Comparison of ENCODE assay signal across 18 cellular contexts in the genomic region with DNA sequence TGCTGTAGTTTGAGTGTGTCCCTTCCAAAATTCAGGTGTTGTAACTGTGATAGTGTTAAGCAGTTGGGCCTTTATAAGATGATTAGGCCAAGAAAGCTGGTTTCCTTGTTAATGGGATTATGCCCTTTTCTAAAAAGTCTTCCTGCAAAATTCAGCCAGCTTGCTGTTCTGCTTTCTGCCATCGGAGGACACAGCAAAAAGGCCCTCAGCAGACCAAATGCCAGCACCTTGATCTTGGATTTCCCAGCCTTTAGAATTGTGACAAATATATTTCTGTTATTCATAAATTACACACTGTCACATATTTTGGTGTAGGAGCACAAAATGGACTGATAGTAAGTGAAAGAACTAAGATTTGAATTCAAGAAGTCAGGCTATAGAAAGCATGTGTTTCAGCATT.
DNase-seq lines count a peak whose midpoint lies in the region; ATAC-seq, FAIRE-seq and TF ChIP-seq lines count a peak whose summit lies in the region.
"Had no signal": no experiment of that assay in that cellular context is flagged by ENCODE, and none has a peak within 500 bp of the region (broad histone marks: within the 10 kb centered on the region; RNA-seq: fewer than 3 reads in every experiment).

No MANE protein-coding gene starts in this region.

- H2BK15ac ChIP-seq in H1 (ENCODE audit: low read length) = no peak overlapping the region

- no peak overlapping the region for H3K27ac ChIP-seq in GM23338 (ENCODE audit: low read depth)
- no peak overlapping the region for H3K27ac ChIP-seq in H1 (ENCODE audit: low read depth, low read length)
- no peak overlapping the region for H3K27ac ChIP-seq in right atrium auricular region
- H3K27ac ChIP-seq: 22Rv1, A549, C4-2B had no signal

- ATAC-seq in GM23338 = no peak
- no peak for ATAC-seq in activated T-cell treated with anti-CD3 and anti-CD28 coated beads, Interleukin-2, amount 50 U/mL, for 72 hours (replicated peaks in 1 of 2)
- no peak for ATAC-seq in HG03378 (IDR thresholded peaks at IDR 0.05; ENCODE audit: unreplicated experiment)
- ATAC-seq: A549 had no signal

- peak; percentile 20 to 39; a peak in 3 of 4 replicates for TF ChIP-seq RAD21 in H1 (IDR thresholded peaks at IDR 0.05 in 1 of 2, conservative IDR thresholded peaks at IDR 0.05 in 1 of 2; ENCODE audit: low read depth in 2 of 2, low read length in 2 of 2)

- H4K8ac ChIP-seq in H1 (ENCODE audit: extremely low read depth, insufficient read depth, low read length) = no peak overlapping the region

- no peak overlapping the region for H2AK5ac ChIP-seq in H1 (ENCODE audit: low read depth, low read length)

- no peak overlapping the region for H4K91ac ChIP-seq in H1 (replicated peaks; ENCODE audit: insufficient read length, low read length)

- no peak overlapping the region for H4K5ac ChIP-seq in H1 (ENCODE audit: insufficient read length, low read depth, low read length)

- no peak for TF ChIP-seq POLR2A in H1 (IDR thresholded peaks at IDR 0.05; ENCODE audit: control extremely low read depth in 1 of 2, low read depth in 2 of 2, low read length in 2 of 2)

- no peaks in the 10 kb centered on the region for H3K79me1 ChIP-seq in H1 (ENCODE audit: low read depth, low read length)

- H2BK5ac ChIP-seq in H1 (ENCODE audit: low read depth, low read length) = no peak overlapping the region

- DNase-seq in GM23338 (ENCODE audit: low spot score) (no peak), NCI-H69 (lab: John Stamatoyannopoulos, UW) (peak; percentile 8), H1 (ENCODE audit: low read depth in 1 of 2, low spot score in 2 of 2) (no peak), type B pancreatic cell (ENCODE audit: extremely low spot score, unreplicated experiment) (no peak), right atrium auricular region (ENCODE audit: low spot score) (no peak)
- DNase-seq in activated T-cell treated with anti-CD3 and anti-CD28 coated beads, Interleukin-2, amount 50 U/mL, for 72 hours = no peak
- DNase-seq: AML-193; Caco-2; CD4-positive, alpha-beta T cell; DMS79 treated with DMSO at 0.1 percent for 48 hours; GF-D8; H7; KG1 had no signal

- no peak for FAIRE-seq in H1 (lab: Jason Lieb, UNC)
- FAIRE-seq: A549, D721Med had no signal

- no peak overlapping the region for H3K4me3 ChIP-seq in GM23338
- no peak overlapping the region for H3K4me3 ChIP-seq in H1 (ENCODE audit: extremely low read depth in 1 of 4, insufficient read depth in 2 of 4, low read depth in 3 of 4, low read length in 4 of 4)
- no peak overlapping the region for H3K4me3 ChIP-seq in right atrium auricular region
- H3K4me3 ChIP-seq: A549 had no signal

- TF ChIP-seq CTCF in GM23338 (conservative IDR thresholded peaks at IDR 0.05; ENCODE audit: low read depth in 2 of 2) (peak; percentile 10 to 33; a peak in 3 of 4 replicates), H1 (IDR thresholded peaks at IDR 0.05; ENCODE audit: control extremely low read depth in 1 of 3, insufficient read depth in 1 of 3, low read depth in 1 of 3, low read length in 3 of 3) (0 out of 4 replicates have a peak, but pooled peaks of 1 of the 3 experiments have one; percentile 2), type B pancreatic cell (conservative IDR thresholded peaks at IDR 0.05) (peak; percentile 31), right atrium auricular region (IDR thresholded peaks at IDR 0.05) (no peak)

- POLR2A ChIA-PET in H1 (lab: Charles Lee; ENCODE audit: partially characterized antibody) = no interaction called here

- H3K23ac ChIP-seq in H1 (ENCODE audit: insufficient read length) = no peak overlapping the region

- H3K23me2 ChIP-seq in H1 (ENCODE audit: low read depth, low read length) = no peaks in the 10 kb centered on the region

- no peak overlapping the region for H2BK120ac ChIP-seq in H1 (replicated peaks; ENCODE audit: low read depth, low read length)

- H3K36me3 ChIP-seq in GM23338 (ENCODE audit: insufficient read depth) = no peaks in the 10 kb centered on the region
- no peaks in the 10 kb centered on the region for H3K36me3 ChIP-seq in H1 (ENCODE audit: control insufficient read depth in 2 of 4, insufficient read depth in 4 of 4, low read length in 3 of 4)
- no peaks in the 10 kb centered on the region for H3K36me3 ChIP-seq in right atrium auricular region

- no peak for TF ChIP-seq EP300 in H1 (IDR thresholded peaks at IDR 0.05; ENCODE audit: borderline replicate concordance in 1 of 2, low read depth in 2 of 2, low read length in 2 of 2)

- H3K27ac Mint-ChIP-seq in GM23338 = no peak overlapping the region
- no peak overlapping the region for H3K27ac Mint-ChIP-seq in type B pancreatic cell
- H3K27ac Mint-ChIP-seq in activated T-cell treated with anti-CD3 and anti-CD28 coated beads, Interleukin-2, amount 50 U/mL, for 72 hours = no peak overlapping the region
- H3K27ac Mint-ChIP-seq: CD4-positive, alpha-beta T cell had no signal

- no peaks in the 10 kb centered on the region for H3K9me3 ChIP-seq in H1 (ENCODE audit: insufficient read depth in 2 of 2, low read depth in 1 of 2, low read length in 1 of 2)
- no peaks in the 10 kb centered on the region for H3K9me3 ChIP-seq in right atrium auricular region
- H3K9me3 ChIP-seq: Caco-2 had no signal

- H3K9me2 ChIP-seq in GM23338 (ENCODE audit: insufficient read depth) = peaks cover 3% of the 10 kb centered on the region; the same call in 1 of the 2 replicates

- H3K4me1 ChIP-seq in GM23338 (ENCODE audit: insufficient read depth) = no peaks in the 10 kb centered on the region
- no peaks in the 10 kb centered on the region for H3K4me1 ChIP-seq in H1 (replicated peaks in 1 of 4; ENCODE audit: control insufficient read depth in 3 of 4, insufficient read depth in 4 of 4, low read length in 3 of 4)
- no peaks in the 10 kb centered on the region for H3K4me1 ChIP-seq in right atrium auricular region
- H3K4me1 ChIP-seq: A549, Caco-2 had no signal

- H3K14ac ChIP-seq in H1 (ENCODE audit: insufficient read length) = no peak overlapping the region

- CTCF ChIA-PET in H1 (lab: Charles Lee; ENCODE audit: partially characterized antibody) = interaction anchor here (0.8 to 1.0 kb wide), 2 partner anchors 10 to 12 kb away, joined by 3 to 4 read pairs; no protein-coding TSS in a partner anchor

- no peak overlapping the region for H3K4me2 ChIP-seq in GM23338
- no peak overlapping the region for H3K4me2 ChIP-seq in H1 (ENCODE audit: insufficient read depth in 1 of 2, low read depth in 2 of 2, low read length in 2 of 2)
- H3K4me2 ChIP-seq: A549 had no signal

- H2BK12ac ChIP-seq in H1 (ENCODE audit: low read depth, low read length) = no peak overlapping the region

- no peak overlapping the region for H3K4ac ChIP-seq in H1 (replicated peaks; ENCODE audit: insufficient read length, low read depth, low read length)

- H3K36me3 Mint-ChIP-seq in GM23338 (ENCODE audit: low read depth) = no peaks in the 10 kb centered on the region
- H3K36me3 Mint-ChIP-seq in type B pancreatic cell = no peaks in the 10 kb centered on the region
- H3K36me3 Mint-ChIP-seq in activated T-cell treated with anti-CD3 and anti-CD28 coated beads, Interleukin-2, amount 50 U/mL, for 72 hours (ENCODE audit: insufficient read depth in 2 of 2) = peaks cover 0 to 4% of the 10 kb centered on the region in 2 donors

- no peak overlapping the region for H3K18ac ChIP-seq in H1 (ENCODE audit: extremely low read depth, low read length)

- peaks cover 7% of the 10 kb centered on the region; the same call in 1 of the 3 replicates for H3K9me3 Mint-ChIP-seq in GM23338
- H3K9me3 Mint-ChIP-seq in type B pancreatic cell = peaks cover 6% of the 10 kb centered on the region
- H3K9me3 Mint-ChIP-seq in activated T-cell treated with anti-CD3 and anti-CD28 coated beads, Interleukin-2, amount 50 U/mL, for 72 hours = peaks cover 11 to 18% of the 10 kb centered on the region in 2 donors

- peaks cover 2% of the 10 kb centered on the region for H3K27me3 Mint-ChIP-seq in GM23338 (ENCODE audit: insufficient read depth, low read depth, poor library complexity)
- no peaks in the 10 kb centered on the region for H3K27me3 Mint-ChIP-seq in type B pancreatic cell
- no peaks in the 10 kb centered on the region for H3K27me3 Mint-ChIP-seq in activated T-cell treated with anti-CD3 and anti-CD28 coated beads, Interleukin-2, amount 50 U/mL, for 72 hours (ENCODE audit: low read depth)
- H3K27me3 Mint-ChIP-seq: CD4-positive, alpha-beta T cell had no signal

- H3K56ac ChIP-seq in H1 (replicated peaks; ENCODE audit: insufficient read length, low read depth, low read length) = no peak overlapping the region

- no peaks in the 10 kb centered on the region for H3F3A ChIP-seq in GM23338 (replicated peaks; ENCODE audit: low read depth)

- H3K79me2 ChIP-seq in GM23338 (replicated peaks; ENCODE audit: insufficient read depth) = no peaks in the 10 kb centered on the region
- H3K79me2 ChIP-seq in H1 (ENCODE audit: control insufficient read depth in 1 of 2, insufficient read depth in 2 of 2, low read length in 2 of 2) = no peaks in the 10 kb centered on the region

- no peaks in the 10 kb centered on the region for H4K20me1 ChIP-seq in GM23338 (replicated peaks; ENCODE audit: insufficient read depth)
- H4K20me1 ChIP-seq in H1 (replicated peaks in 1 of 2; ENCODE audit: control insufficient read depth in 1 of 2, insufficient read depth in 2 of 2, low read length in 2 of 2) = no peaks in the 10 kb centered on the region

- no peaks in the 10 kb centered on the region for H3K27me3 ChIP-seq in GM23338 (ENCODE audit: insufficient read depth)
- no peaks in the 10 kb centered on the region for H3K27me3 ChIP-seq in H1 (replicated peaks in 1 of 4; ENCODE audit: control insufficient read depth in 3 of 4, extremely low read depth in 1 of 4, insufficient read depth in 3 of 4, low read length in 3 of 4)
- no peaks in the 10 kb centered on the region for H3K27me3 ChIP-seq in right atrium auricular region

- no peak overlapping the region for H3K9ac ChIP-seq in H1 (replicated peaks in 1 of 4; ENCODE audit: extremely low read depth in 1 of 4, low read depth in 3 of 4, low read length in 3 of 4)

- no peak overlapping the region for H3K4me3 Mint-ChIP-seq in GM23338
- no peak overlapping the region for H3K4me3 Mint-ChIP-seq in type B pancreatic cell
- no peak overlapping the region for H3K4me3 Mint-ChIP-seq in activated T-cell treated with anti-CD3 and anti-CD28 coated beads, Interleukin-2, amount 50 U/mL, for 72 hours
- H3K4me3 Mint-ChIP-seq: CD4-positive, alpha-beta T cell had no signal

- H3K4me1 Mint-ChIP-seq in GM23338 = no peaks in the 10 kb centered on the region
- H3K4me1 Mint-ChIP-seq in type B pancreatic cell (ENCODE audit: unreplicated experiment) = no peaks in the 10 kb centered on the region
- no peaks in the 10 kb centered on the region for H3K4me1 Mint-ChIP-seq in activated T-cell treated with anti-CD3 and anti-CD28 coated beads, Interleukin-2, amount 50 U/mL, for 72 hours (ENCODE audit: low read depth)

- WGBS in H1 (ENCODE audit: extremely low coverage in 1 of 2, insufficient coverage in 1 of 2, insufficient read length in 1 of 2, insufficient replicate concordance in 2 of 2, low coverage in 1 of 2, low lambda C conversion rate in 2 of 2, missing lambda C conversion rate in 1 of 2), 2 experiments = 89% methylated on average over 1 of the region's 1 CpG; no CpG with 5 or more reads in 1 of the 2 experiments

- H2BK20ac ChIP-seq in H1 (ENCODE audit: low read length) = no peak overlapping the region

- H2AFZ ChIP-seq in GM23338 (no peak overlapping the region; the same call in 1 of the 2 replicates), H1 (ENCODE audit: low read length) (no peak overlapping the region)

TF ChIP-seq in GM23338, 12 proteins besides CTCF, POLR2A, EP300 and RAD21 (continues in another document):
- TF ChIP-seq POLR2AphosphoS5 (IDR thresholded peaks at IDR 0.05; ENCODE audit: low read depth) = no peak

Comparison
In these comparisons a context has a peak if more than half of its experiments do, and no peak if none do; other contexts are left out.
1. CTCF ChIP-seq: peak in GM23338 (2 of 2) and type B pancreatic cell (single experiment); none in right atrium auricular region (0 of 2).